9 cellular contexts compared by ENCODE assay signal in the genomic region with DNA sequence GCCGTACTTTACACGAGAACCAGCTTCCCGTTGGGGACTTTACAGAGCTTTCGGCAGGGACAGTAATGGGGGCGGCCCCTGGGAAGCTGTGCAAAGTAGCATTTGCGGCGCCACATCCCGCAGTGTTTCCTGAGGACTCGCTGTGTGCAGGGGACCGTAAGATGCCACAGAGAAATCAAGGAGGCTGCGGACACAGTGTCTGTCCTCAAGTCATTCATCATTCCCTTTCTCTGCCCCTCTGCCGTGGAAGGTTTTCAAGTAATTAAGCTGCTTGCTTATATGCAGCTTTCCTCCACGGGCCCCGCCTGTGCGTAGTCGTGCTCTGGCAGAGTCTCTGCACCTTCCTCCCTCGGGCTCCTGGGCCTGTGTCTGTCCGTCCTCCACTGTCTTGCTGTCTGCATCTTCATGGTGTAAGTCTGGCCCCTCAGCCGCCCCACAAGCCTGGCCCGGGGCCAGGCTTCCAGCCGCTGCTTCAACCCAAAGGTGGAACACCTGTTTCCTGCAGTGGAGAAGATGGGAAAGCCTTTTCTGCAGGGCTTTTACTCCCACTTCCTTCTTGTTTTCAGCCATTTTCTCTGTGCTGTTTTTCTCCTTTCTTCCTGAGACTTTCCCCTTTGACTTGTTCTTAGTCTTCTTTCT.
DNase-seq lines count a peak whose midpoint lies in the region; ATAC-seq and TF ChIP-seq lines count a peak whose summit lies in the region.
"Had no signal": no experiment of that assay in that cellular context is flagged by ENCODE, and none has a peak within 500 bp of the region (broad histone marks: within the 10 kb centered on the region; RNA-seq: fewer than 3 reads in every experiment).

No MANE protein-coding gene starts in this region.

- peaks cover 50% of the 10 kb centered on the region for H3K36me3 Mint-ChIP-seq in CD8-positive, alpha-beta T cell
- H3K36me3 Mint-ChIP-seq in naive thymus-derived CD8-positive, alpha-beta T cell, result peaks cover 5 to 21% (median 14%) of the 10 kb centered on the region in 3 donors

- H3K9me3 ChIP-seq in CD8-positive, alpha-beta T cell (ENCODE audit: low read length), result no peaks in the 10 kb centered on the region
- no peaks in the 10 kb centered on the region for H3K9me3 ChIP-seq in heart right ventricle
- H3K9me3 ChIP-seq: left lung had no signal

- peak overlapping the region; percentile 16 for H3K27ac ChIP-seq in CD8-positive, alpha-beta T cell (ENCODE audit: low read depth, low read length)
- H3K27ac ChIP-seq in HL-60 (replicated peaks) (peak overlapping the region; percentile 49), heart right ventricle (no peak overlapping the region)
- H3K27ac ChIP-seq: left lung had no signal

- H3K4me3 Mint-ChIP-seq in CD8-positive, alpha-beta T cell, result peak overlapping the region; percentile 75
- peak overlapping the region; percentile 67 to 95 (median 82) for H3K4me3 Mint-ChIP-seq in naive thymus-derived CD8-positive, alpha-beta T cell

- no peaks in the 10 kb centered on the region for H3K36me3 ChIP-seq in CD8-positive, alpha-beta T cell (ENCODE audit: insufficient read depth, low read length)
- peaks cover 0 to 20% (median 0%) of the 10 kb centered on the region in 9 donors for H3K36me3 ChIP-seq in heart right ventricle

- no peaks in the 10 kb centered on the region for H3K27me3 Mint-ChIP-seq in CD8-positive, alpha-beta T cell (ENCODE audit: low read depth)
- no peaks in the 10 kb centered on the region for H3K27me3 Mint-ChIP-seq in naive thymus-derived CD8-positive, alpha-beta T cell

- WGBS in heart right ventricle, 2 donors, result 69 to 77% methylated on average over 21 of the region's 21 CpGs

- POLR2A ChIA-PET in CD8-positive, alpha-beta T cell (lab: Charles Lee), result interaction anchor here (0.6 to 2.1 kb wide), 10 partner anchors 8 to 320 kb away, joined by 3 to 13 read pairs (median 4); no protein-coding TSS in a partner anchor
- POLR2A ChIA-PET in naive thymus-derived CD8-positive, alpha-beta T cell (lab: Charles Lee), result interaction anchor here (0.8 to 2.2 kb wide), 14 partner anchors 8 to 320 kb away, joined by 3 to 19 read pairs (median 5); no protein-coding TSS in a partner anchor

- CTCF ChIA-PET in CD8-positive, alpha-beta T cell (lab: Charles Lee), result interaction anchor here (0.6 to 2.4 kb wide), 16 partner anchors 9 to 671 kb away, joined by 3 to 13 read pairs (median 4); no protein-coding TSS in a partner anchor

- peaks cover 35% of the 10 kb centered on the region for H3K4me1 ChIP-seq in CD8-positive, alpha-beta T cell (ENCODE audit: insufficient read depth, low read length)
- peaks cover 0 to 32% (median 19%) of the 10 kb centered on the region in 9 donors for H3K4me1 ChIP-seq in heart right ventricle

- H3K27ac Mint-ChIP-seq in CD8-positive, alpha-beta T cell, result peak overlapping the region; percentile 95
- H3K27ac Mint-ChIP-seq in naive thymus-derived CD8-positive, alpha-beta T cell, result peak overlapping the region; percentile 88 to 99 (median 95)

- H3K27me3 ChIP-seq in CD8-positive, alpha-beta T cell (ENCODE audit: insufficient read depth, low read length), result no peaks in the 10 kb centered on the region
- H3K27me3 ChIP-seq in HL-60 (ENCODE audit: insufficient read depth, poor library complexity, severe bottlenecking) (no peaks in the 10 kb centered on the region), heart right ventricle (no peaks in the 10 kb centered on the region)
- H3K27me3 ChIP-seq: left lung had no signal

- intact Hi-C loops in CD8-positive, alpha-beta T cell (cut with DNase I, micrococcal nuclease), result loop anchor here (1.0 to 5.0 kb wide), 7 partner anchors 9 to 197 kb away; no protein-coding TSS in a partner anchor
- intact Hi-C loops in heart right ventricle (cut with DNase I) (no loop called here), Right ventricle myocardium superior (cut with DNase I) (no loop called here), cardiac septum (cut with DNase I) (no loop called here)

- H3K9me3 Mint-ChIP-seq in CD8-positive, alpha-beta T cell, result no peaks in the 10 kb centered on the region
- H3K9me3 Mint-ChIP-seq in naive thymus-derived CD8-positive, alpha-beta T cell, result no peaks in the 10 kb centered on the region

- peak overlapping the region; percentile 12 for H3K4me3 ChIP-seq in CD8-positive, alpha-beta T cell (ENCODE audit: low read depth, low read length)
- no peak overlapping the region for H3K4me3 ChIP-seq in HL-60 (replicated peaks; ENCODE audit: insufficient read depth, low read length)
- no peak overlapping the region for H3K4me3 ChIP-seq in heart right ventricle
- H3K4me3 ChIP-seq: left lung had no signal

- no peak for TF ChIP-seq CTCF in CD8-positive, alpha-beta T cell (IDR thresholded peaks at IDR 0.05)
- TF ChIP-seq CTCF in HL-60 (IDR thresholded peaks at IDR 0.05; ENCODE audit: insufficient read depth, low read length) (no peak), heart right ventricle (IDR thresholded peaks at IDR 0.05) (no peak)

- DNase-seq in CD8-positive, alpha-beta T cell, result peak in 2 of 7 experiments; percentile 20 to 66
- DNase-seq in HL-60 (ENCODE audit: low read depth in 1 of 2, low spot score in 1 of 2), result peak; percentile 43 to 51
- DNase-seq in UCSD-AML1 (lab: John Stamatoyannopoulos, UW; ENCODE audit: unreplicated experiment), result peak; percentile 68
- peak in 1 of 10 donors; percentile 39 for DNase-seq in naive thymus-derived CD8-positive, alpha-beta T cell
- no peak for DNase-seq in heart right ventricle
- no peak for DNase-seq in activated gamma-delta T cell (lab: John Stamatoyannopoulos, UW)
- no peak for DNase-seq in Right ventricle myocardium superior
- no peak for DNase-seq in cardiac septum (ENCODE audit: low spot score)

- peak; percentile 58 for ATAC-seq in CD8-positive, alpha-beta T cell
- ATAC-seq in naive thymus-derived CD8-positive, alpha-beta T cell, result peak; percentile 70 to 72
- no peak for ATAC-seq in heart right ventricle
- ATAC-seq in Right ventricle myocardium superior (ENCODE audit: poor library complexity), result no peak
- ATAC-seq: left lung had no signal

- H3K4me1 Mint-ChIP-seq in CD8-positive, alpha-beta T cell (ENCODE audit: low read depth), result peaks cover 55% of the 10 kb centered on the region
- H3K4me1 Mint-ChIP-seq in naive thymus-derived CD8-positive, alpha-beta T cell, result peaks cover 34 to 74% (median 59%) of the 10 kb centered on the region in 4 donors

Comparison
In these comparisons a context has a peak if more than half of its experiments do, and no peak if none do; other contexts are left out.
1. ATAC-seq: peak in CD8-positive, alpha-beta T cell (single experiment) and naive thymus-derived CD8-positive, alpha-beta T cell (2 of 2); none in heart right ventricle (0 of 8) and Right ventricle myocardium superior (single experiment).
2. DNase-seq: peak in HL-60 (2 of 2) and UCSD-AML1 (single experiment); none in heart right ventricle (0 of 2), activated gamma-delta T cell (single experiment), Right ventricle myocardium superior (single experiment) and cardiac septum (single experiment).
3. H3K27ac ChIP-seq: peak in CD8-positive, alpha-beta T cell (single experiment) and HL-60 (single experiment); none in heart right ventricle (0 of 10).
4. intact Hi-C loops: an anchor here in CD8-positive, alpha-beta T cell (1.0 to 5.0 kb wide); none called in heart right ventricle, Right ventricle myocardium superior and cardiac septum.